Comparison of ENCODE assay signal across 23 cellular contexts in the genomic region with DNA sequence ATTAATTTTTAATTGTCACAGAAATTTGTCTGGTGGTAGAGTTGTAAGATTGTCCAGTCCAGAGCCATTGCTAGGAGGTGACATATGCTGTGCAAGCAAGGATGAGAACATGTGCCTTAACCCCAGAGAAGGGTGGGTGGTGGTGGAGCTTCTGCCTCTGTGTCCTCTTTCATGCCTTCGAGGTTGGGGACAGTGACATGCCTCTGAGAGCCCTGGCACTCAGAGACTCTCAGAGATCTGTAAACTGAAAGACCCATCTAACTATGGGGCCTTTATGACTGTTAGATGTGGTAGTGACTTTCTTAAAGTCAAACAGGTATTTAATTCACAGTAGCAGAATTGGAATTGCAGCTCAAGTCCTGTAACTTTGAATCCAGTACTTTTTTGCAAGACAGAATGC.
"Had no signal": no experiment of that assay in that cellular context is flagged by ENCODE, and none has a peak within 500 bp of the region (broad histone marks: within the 10 kb centered on the region; RNA-seq: fewer than 3 reads in every experiment).

No MANE protein-coding gene starts in this region.

- H3K27me3 ChIP-seq: body of pancreas, cardiac muscle cell, left lung, neural progenitor cell, sigmoid colon, tibial artery had no signal

- H3K27ac ChIP-seq: body of pancreas, cardiac muscle cell, left lung, neural progenitor cell, sigmoid colon, SK-N-MC, tibial artery had no signal

- DNase-seq: activated CD4-positive, alpha-beta T cell treated with anti-CD3 and anti-CD28 coated beads, Interleukin-2, amount 50 U/mL, for 48 hours; activated effector memory CD4-positive, alpha-beta T cell treated with anti-CD3 and anti-CD28 coated beads, Interleukin-2, amount 50 U/mL, for 16 hours; activated naive CD4-positive, alpha-beta T cell treated with anti-CD3 and anti-CD28 coated beads, Interleukin-2, amount 50 U/mL, for 16 hours; anterior cingulate cortex; body of pancreas; kidney glomerular epithelial cell; left lung; naive thymus-derived CD4-positive, alpha-beta T cell; retina; sigmoid colon; stimulated activated CD4-positive, alpha-beta T cell treated with anti-CD3 and anti-CD28 coated beads, Interleukin-15, amount 100 ng/mL, for 24 hours; stimulated activated CD8-positive, alpha-beta memory T cell treated with anti-CD3 and anti-CD28 coated beads, Interleukin-4, amount 100 ng/mL, for 48 hours; stimulated activated naive CD4-positive, alpha-beta T cell treated with Interleukin-2 at 50 U/mL for 16 hours; SW 1271; T-helper 17 cell; tibial artery had no signal

- H3K4me3 ChIP-seq: body of pancreas, cardiac muscle cell, left lung, lung, neural progenitor cell, sigmoid colon, SK-N-MC, smooth muscle cell, tibial artery had no signal

- H3K4me1 ChIP-seq: body of pancreas, left lung had no signal

- H3K9me3 ChIP-seq: body of pancreas, left lung, sigmoid colon, tibial artery had no signal

- H3K36me3 ChIP-seq: cardiac muscle cell, neural progenitor cell, sigmoid colon, tibial artery had no signal

- ATAC-seq: activated CD4-positive, CD25-positive, alpha-beta regulatory T cell treated with anti-CD3 and anti-CD28 coated beads, Interleukin-2, amount 50 U/mL, for 24 hours; body of pancreas; left lung; naive thymus-derived CD4-positive, alpha-beta T cell; T-helper 17 cell had no signal

- H3K27me3 Mint-ChIP-seq: naive thymus-derived CD4-positive, alpha-beta T cell; progenitor cell of endocrine pancreas; T-helper 17 cell had no signal

- H3K4me3 Mint-ChIP-seq: neural progenitor cell, T-helper 17 cell had no signal

- H3K27ac Mint-ChIP-seq: progenitor cell of endocrine pancreas, T-helper 17 cell had no signal
